ENCODE assay signal across 9 cellular contexts in genomic region chr16:78444-79145, GRCh38. TPM values are rescaled to one million over a fixed set of nuclear protein-coding genes. Genes with fewer than 3 reads are reported as not detected.
A peak's percentile ranks its signal among the peaks of the same experiment; 100 is the strongest.
DNase-seq lines count a peak whose midpoint lies in the region; ATAC-seq, FAIRE-seq and TF ChIP-seq lines count a peak whose summit lies in the region.
"Had no signal": no experiment of that assay in that cellular context is flagged by ENCODE, and none has a peak within 500 bp of the region (broad histone marks: within the 10 kb centered on the region; RNA-seq: fewer than 3 reads in every experiment).

No MANE protein-coding gene starts in this region.

- FAIRE-seq in keratinocyte (lab: Jason Lieb, UNC), result no peak

- peaks cover 0 to 47% (median 9%) of the 10 kb centered on the region in 4 donors for H3K4me1 Mint-ChIP-seq in CD4-positive, CD25-positive, alpha-beta regulatory T cell
- peaks cover 5 to 15% (median 10%) of the 10 kb centered on the region in 3 donors for H3K4me1 Mint-ChIP-seq in IgD-negative memory B cell

- no peaks in the 10 kb centered on the region for H3K9me3 ChIP-seq in CD4-positive, CD25-positive, alpha-beta regulatory T cell (ENCODE audit: control insufficient read depth in 2 of 2, low read length in 2 of 2)
- H3K9me3 ChIP-seq in body of pancreas, result no peaks in the 10 kb centered on the region
- no peaks in the 10 kb centered on the region for H3K9me3 ChIP-seq in keratinocyte (ENCODE audit: control insufficient read depth, low read depth, low read length)
- H3K9me3 ChIP-seq in stomach smooth muscle (ENCODE audit: control insufficient read depth in 2 of 2, low read length in 2 of 2), result no peaks in the 10 kb centered on the region

- peak in 1 of 3 donors; percentile 33 for DNase-seq in CD4-positive, CD25-positive, alpha-beta regulatory T cell
- peak; percentile 65 for DNase-seq in GM19238 (ENCODE audit: insufficient read length, low spot score)
- DNase-seq in body of pancreas, result peak; percentile 40 to 59 (median 50)
- DNase-seq in keratinocyte (ENCODE audit: low read depth, low spot score), result no peak
- no peak for DNase-seq in pons (ENCODE audit: low spot score)

- H3K36me3 Mint-ChIP-seq in CD4-positive, CD25-positive, alpha-beta regulatory T cell, result peaks cover under 1% of the 10 kb centered on the region
- H3K36me3 Mint-ChIP-seq in IgD-negative memory B cell, result no peaks in the 10 kb centered on the region

- H3K27me3 ChIP-seq in CD4-positive, CD25-positive, alpha-beta regulatory T cell (ENCODE audit: control insufficient read depth, insufficient read depth, low read length), result peaks cover 3% of the 10 kb centered on the region
- H3K27me3 ChIP-seq in body of pancreas, result no peaks in the 10 kb centered on the region
- no peaks in the 10 kb centered on the region for H3K27me3 ChIP-seq in keratinocyte (ENCODE audit: control insufficient read depth, extremely low read depth, insufficient read depth, low read length)
- no peaks in the 10 kb centered on the region for H3K27me3 ChIP-seq in stomach smooth muscle (ENCODE audit: control insufficient read depth in 1 of 2, insufficient read depth in 2 of 2, low read length in 2 of 2)

- H3K27ac ChIP-seq in CD4-positive, CD25-positive, alpha-beta regulatory T cell (ENCODE audit: insufficient read depth, low read length, poor library complexity, severe bottlenecking), result peak overlapping the region; percentile 60
- peak overlapping the region; percentile 37 to 87 (median 76) for H3K27ac ChIP-seq in body of pancreas
- peak overlapping the region; percentile 66 for H3K27ac ChIP-seq in keratinocyte (ENCODE audit: control insufficient read depth, insufficient read depth, low read length)
- peak overlapping the region; percentile 58 for H3K27ac ChIP-seq in stomach smooth muscle (ENCODE audit: low read length)

- TF ChIP-seq POLR2A in body of pancreas (IDR thresholded peaks at IDR 0.05), result peak in 1 of 3 donors; percentile 26

- H3K9me3 Mint-ChIP-seq in CD4-positive, CD25-positive, alpha-beta regulatory T cell, result no peaks in the 10 kb centered on the region
- H3K9me3 Mint-ChIP-seq in IgD-negative memory B cell, result no peaks in the 10 kb centered on the region

- H3K9me1 ChIP-seq in keratinocyte (ENCODE audit: control insufficient read depth, extremely low read depth, insufficient read depth, low read length), result peaks cover 2% of the 10 kb centered on the region

- H3K4me2 ChIP-seq in keratinocyte (ENCODE audit: control insufficient read depth, extremely low read depth, insufficient read depth, low read depth, low read length), result peak overlapping the region; percentile 95

- peak in 1 of 2 donors; percentile 15 for ATAC-seq in CD4-positive, CD25-positive, alpha-beta regulatory T cell (ENCODE audit: low read depth in 2 of 2)
- ATAC-seq in body of pancreas (peak; percentile 64), GM18868 (IDR thresholded peaks at IDR 0.05; ENCODE audit: unreplicated experiment) (no peak)

- peak overlapping the region; percentile 89 to 92 (median 90) for H3K4me3 Mint-ChIP-seq in CD4-positive, CD25-positive, alpha-beta regulatory T cell
- peak overlapping the region; percentile 86 to 95 (median 94) for H3K4me3 Mint-ChIP-seq in IgD-negative memory B cell

- dilution Hi-C loops in keratinocyte (cut with MboI; ENCODE audit: extremely low pct_ligation_motif_present, low sequenced_read_pairs), result no loop called here

- H3K27me3 Mint-ChIP-seq in CD4-positive, CD25-positive, alpha-beta regulatory T cell, result peaks cover 7% of the 10 kb centered on the region
- no peaks in the 10 kb centered on the region for H3K27me3 Mint-ChIP-seq in IgD-negative memory B cell

- 3 to 4% methylated on average over 19 to 35 of the region's 36 CpGs for WGBS in body of pancreas, 2 donors

- H2AFZ ChIP-seq in keratinocyte (ENCODE audit: control insufficient read depth, low read length), result no peak overlapping the region

- H3K4me3 ChIP-seq in CD4-positive, CD25-positive, alpha-beta regulatory T cell (ENCODE audit: low read depth, low read length), result peak overlapping the region; percentile 55
- H3K4me3 ChIP-seq in body of pancreas (peak overlapping the region; percentile 56 to 74), keratinocyte (ENCODE audit: control insufficient read depth in 2 of 3, extremely low read depth in 1 of 3, insufficient read depth in 2 of 3, low read depth in 1 of 3, low read length in 3 of 3) (peak overlapping the region; percentile 76 to 82 (median 82)), stomach smooth muscle (ENCODE audit: low read length in 2 of 2) (peak overlapping the region; percentile 81 to 83)

- H3K79me2 ChIP-seq in keratinocyte (ENCODE audit: control insufficient read depth, insufficient read depth, low read length), result peaks cover 3% of the 10 kb centered on the region

- H3K36me3 ChIP-seq in CD4-positive, CD25-positive, alpha-beta regulatory T cell (ENCODE audit: control insufficient read depth, insufficient read depth, low read length), result no peaks in the 10 kb centered on the region
- H3K36me3 ChIP-seq in body of pancreas (replicated peaks in 1 of 2; ENCODE audit: insufficient read depth in 1 of 2, low read depth in 2 of 2) (no peaks in the 10 kb centered on the region), keratinocyte (ENCODE audit: control insufficient read depth in 2 of 2, extremely low read depth in 1 of 2, insufficient read depth in 2 of 2, low read length in 2 of 2) (peaks cover under 1 to 15% of the 10 kb centered on the region in 2 experiments), stomach smooth muscle (ENCODE audit: control insufficient read depth in 2 of 2, insufficient read depth in 2 of 2, low read length in 2 of 2) (peaks cover 6 to 8% of the 10 kb centered on the region in 2 donors)

- peaks cover 31% of the 10 kb centered on the region for H3K4me1 ChIP-seq in CD4-positive, CD25-positive, alpha-beta regulatory T cell (ENCODE audit: control insufficient read depth, insufficient read depth, low read length, poor library complexity, severe bottlenecking)
- H3K4me1 ChIP-seq in body of pancreas, result peaks cover 29% of the 10 kb centered on the region
- H3K4me1 ChIP-seq in keratinocyte (ENCODE audit: control insufficient read depth, extremely low read depth, insufficient read depth, low read length), result peaks cover 30% of the 10 kb centered on the region
- H3K4me1 ChIP-seq in stomach smooth muscle (ENCODE audit: control insufficient read depth, insufficient read depth, low read length), result peaks cover 51% of the 10 kb centered on the region

- intact Hi-C loops in body of pancreas (cut with DNase I), result no loop called here

- peak overlapping the region; percentile 32 to 85 (median 84) for H3K27ac Mint-ChIP-seq in CD4-positive, CD25-positive, alpha-beta regulatory T cell
- peak overlapping the region; percentile 71 to 93 (median 91) for H3K27ac Mint-ChIP-seq in IgD-negative memory B cell

- H4K20me1 ChIP-seq in keratinocyte (ENCODE audit: control insufficient read depth, extremely low read depth, insufficient read depth, low read length), result peaks cover under 1% of the 10 kb centered on the region

- TF ChIP-seq CTCF in body of pancreas (IDR thresholded peaks at IDR 0.05) (no peak), keratinocyte (optimal IDR thresholded peaks at IDR 0.05 in 1 of 3, IDR thresholded peaks at IDR 0.05 in 1 of 3, conservative IDR thresholded peaks at IDR 0.05 in 1 of 3; ENCODE audit: extremely low read depth in 1 of 3, insufficient read depth in 2 of 3, low read length in 3 of 3) (no peak)

- H3K9ac ChIP-seq in keratinocyte (ENCODE audit: control insufficient read depth, extremely low read depth, insufficient read depth, low read length) (peak overlapping the region; percentile 83), stomach smooth muscle (ENCODE audit: low read length in 2 of 2) (peak overlapping the region; percentile 82 to 84)

RNA-seq across cellular contexts. Expression of gene MPG, which starts 0.6 kb away (rescaled TPM):
- total RNA-seq in CD4-positive, CD25-positive, alpha-beta regulatory T cell, result 29.2 TPM
- polyA plus RNA-seq in CD4-positive, CD25-positive, alpha-beta regulatory T cell, result 10 to 100 TPM; 62.2 to 82.7 (median 81.8) TPM
- polyA plus RNA-seq in IgD-negative memory B cell, result 87.6 TPM
- total RNA-seq in body of pancreas, result 10 to 100 TPM; 65.6 to 66.9 TPM
- 22.7 to 46.8 TPM (median 26.9 TPM) in 3 replicates for polyA plus RNA-seq in keratinocyte
- 6.9 TPM for polyA plus RNA-seq in keratinocyte (2011; ENCODE audit: low read depth)
- 18.8 and 57.3 TPM in 2 replicates for polyA plus RNA-seq in keratinocyte (2011; cell fraction: cytosol; rRNA removed)
- 16.3 and 22.6 TPM in 2 replicates for polyA plus RNA-seq in keratinocyte (2011; cell fraction: nucleus; rRNA removed)
- polyA plus RNA-seq in keratinocyte (2012; ENCODE audit: low replicate concordance), result 23.3 and 36.4 TPM in 2 replicates
- polyA minus RNA-seq in keratinocyte, result 10.4 to 17.2 TPM (median 13.6 TPM) in 3 replicates
- polyA minus RNA-seq in keratinocyte (2011; cell fraction: cytosol; rRNA and poly(A)+ RNA removed), result 62.7 TPM
- 11.1 and 13.0 TPM in 2 replicates for polyA minus RNA-seq in keratinocyte (2011; cell fraction: nucleus; rRNA and poly(A)+ RNA removed)

RNA-seq across cellular contexts. Expression of gene RHBDF1, which starts 6.2 kb away (rescaled TPM):
- total RNA-seq in CD4-positive, CD25-positive, alpha-beta regulatory T cell, result 0.67 TPM
- not detected for polyA plus RNA-seq in CD4-positive, CD25-positive, alpha-beta regulatory T cell
- not detected for polyA plus RNA-seq in IgD-negative memory B cell
- total RNA-seq in body of pancreas, result 10 to 100 TPM; 16.3 to 27.7 TPM
- 20.4 to 37.2 TPM (median 24.0 TPM) in 3 replicates for polyA plus RNA-seq in keratinocyte
- polyA plus RNA-seq in keratinocyte (2011; ENCODE audit: low read depth), result 19.4 TPM
- polyA plus RNA-seq in keratinocyte (2011; cell fraction: cytosol; rRNA removed), result 12.2 and 16.8 TPM in 2 replicates
- 131 and 171 TPM in 2 replicates for polyA plus RNA-seq in keratinocyte (2011; cell fraction: nucleus; rRNA removed)
- 21.9 and 26.9 TPM in 2 replicates for polyA plus RNA-seq in keratinocyte (2012; ENCODE audit: low replicate concordance)
- polyA minus RNA-seq in keratinocyte, result 25.4 to 87.6 TPM (median 34.0 TPM) in 3 replicates
- 21.1 TPM for polyA minus RNA-seq in keratinocyte (2011; cell fraction: cytosol; rRNA and poly(A)+ RNA removed)
- polyA minus RNA-seq in keratinocyte (2011; cell fraction: nucleus; rRNA and poly(A)+ RNA removed), result 34.8 and 35.9 TPM in 2 replicates
- total RNA-seq: T-helper 2 cell treated with Interferon-gamma antibody and Interleukin-4, amounts not matched to agents 100 ng/mL and 5 ng/mL, for 36 hours had no signal

RNA-seq across cellular contexts. Expression of gene SNRNP25, which starts 25.0 kb away (rescaled TPM):
- 9.4 TPM for total RNA-seq in CD4-positive, CD25-positive, alpha-beta regulatory T cell
- polyA plus RNA-seq in CD4-positive, CD25-positive, alpha-beta regulatory T cell, result 10 to 100 TPM; 16.6 to 29.1 (median 21.2) TPM
- polyA plus RNA-seq in IgD-negative memory B cell, result 39.1 TPM
- total RNA-seq in body of pancreas, result 10 to 100 TPM; 13.2 to 13.5 TPM
- 29.2 to 45.9 TPM (median 44.7 TPM) in 3 replicates for polyA plus RNA-seq in keratinocyte
- 12.3 TPM for polyA plus RNA-seq in keratinocyte (2011; ENCODE audit: low read depth)
- 29.2 and 35.0 TPM in 2 replicates for polyA plus RNA-seq in keratinocyte (2011; cell fraction: cytosol; rRNA removed)
- polyA plus RNA-seq in keratinocyte (2011; cell fraction: nucleus; rRNA removed), result 15.3 and 15.7 TPM in 2 replicates
- 12.6 and 42.6 TPM in 2 replicates for polyA plus RNA-seq in keratinocyte (2012; ENCODE audit: low replicate concordance)
- 11.7 to 19.2 TPM (median 14.8 TPM) in 3 replicates for polyA minus RNA-seq in keratinocyte
- 11.3 TPM for polyA minus RNA-seq in keratinocyte (2011; cell fraction: cytosol; rRNA and poly(A)+ RNA removed)
- 2.3 and 3.6 TPM in 2 replicates for polyA minus RNA-seq in keratinocyte (2011; cell fraction: nucleus; rRNA and poly(A)+ RNA removed)

RNA-seq across cellular contexts. Expression of gene POLR3K, which starts 25.2 kb away (rescaled TPM):
- total RNA-seq in CD4-positive, CD25-positive, alpha-beta regulatory T cell, result 12.7 TPM
- 10 to 100 TPM; 37.5 to 50.4 (median 48.6) TPM for polyA plus RNA-seq in CD4-positive, CD25-positive, alpha-beta regulatory T cell
- polyA plus RNA-seq in IgD-negative memory B cell (45.2 TPM), keratinocyte (16.3 to 28.8 TPM (median 23.2 TPM) in 3 replicates)
- total RNA-seq in body of pancreas, result 1 to 10 TPM; 2.6 to 5.6 TPM
- polyA plus RNA-seq in keratinocyte (2011; ENCODE audit: low read depth), result 1.5 TPM
- polyA plus RNA-seq in keratinocyte (2011; cell fraction: cytosol; rRNA removed), result 22.7 and 27.7 TPM in 2 replicates
- 11.8 and 12.9 TPM in 2 replicates for polyA plus RNA-seq in keratinocyte (2011; cell fraction: nucleus; rRNA removed)
- polyA plus RNA-seq in keratinocyte (2012; ENCODE audit: low replicate concordance), result 12.7 and 19.5 TPM in 2 replicates
- 5.7 to 15.2 TPM (median 13.7 TPM) in 3 replicates for polyA minus RNA-seq in keratinocyte
- polyA minus RNA-seq in keratinocyte (2011; cell fraction: cytosol; rRNA and poly(A)+ RNA removed), result 13.8 TPM
- polyA minus RNA-seq in keratinocyte (2011; cell fraction: nucleus; rRNA and poly(A)+ RNA removed), result 2.0 and 4.1 TPM in 2 replicates

RNA-seq across cellular contexts. Expression of gene NPRL3, which starts 59.9 kb away (rescaled TPM):
- total RNA-seq in CD4-positive, CD25-positive, alpha-beta regulatory T cell, result 23.1 TPM
- polyA plus RNA-seq in CD4-positive, CD25-positive, alpha-beta regulatory T cell, result 1 to 10 TPM; 6.5 to 9.2 (median 8.2) TPM
- polyA plus RNA-seq in IgD-negative memory B cell (15.2 TPM), keratinocyte (3.6 to 15.5 TPM (median 4.0 TPM) in 3 replicates)
- total RNA-seq in body of pancreas, result 10 to 100 TPM; 10.6 to 23.7 TPM
- 5.8 TPM for polyA plus RNA-seq in keratinocyte (2011; ENCODE audit: low read depth)
- 14.6 and 19.6 TPM in 2 replicates for polyA plus RNA-seq in keratinocyte (2011; cell fraction: cytosol; rRNA removed)
- polyA plus RNA-seq in keratinocyte (2011; cell fraction: nucleus; rRNA removed), result 26.9 and 33.9 TPM in 2 replicates
- polyA plus RNA-seq in keratinocyte (2012; ENCODE audit: low replicate concordance), result 22.8 and 34.2 TPM in 2 replicates
- 16.8 to 91.1 TPM (median 18.3 TPM) in 3 replicates for polyA minus RNA-seq in keratinocyte
- 13.8 TPM for polyA minus RNA-seq in keratinocyte (2011; cell fraction: cytosol; rRNA and poly(A)+ RNA removed)
- 15.5 and 19.4 TPM in 2 replicates for polyA minus RNA-seq in keratinocyte (2011; cell fraction: nucleus; rRNA and poly(A)+ RNA removed)

Comparison
In these comparisons a context has a peak if more than half of its experiments do, and no peak if none do; other contexts are left out.
1. DNase-seq: peak in GM19238 (single experiment) and body of pancreas (4 of 4); none in keratinocyte (single experiment) and pons (single experiment).
2. RNA of gene RHBDF1, which starts 6.2 kb away (polyA plus RNA-seq): 12.2 to 171 TPM in keratinocyte; not detected in CD4-positive, CD25-positive, alpha-beta regulatory T cell and not detected in IgD-negative memory B cell (single experiment); every median in the first group is over 10 times any median in the second.
3. Peak in every context shown above with its lines, with median percentiles within 50 percentile points of each other: H3K27ac ChIP-seq and H3K4me3 ChIP-seq.